Comparison of ENCODE assay signal across 21 cellular contexts in the genomic region with DNA sequence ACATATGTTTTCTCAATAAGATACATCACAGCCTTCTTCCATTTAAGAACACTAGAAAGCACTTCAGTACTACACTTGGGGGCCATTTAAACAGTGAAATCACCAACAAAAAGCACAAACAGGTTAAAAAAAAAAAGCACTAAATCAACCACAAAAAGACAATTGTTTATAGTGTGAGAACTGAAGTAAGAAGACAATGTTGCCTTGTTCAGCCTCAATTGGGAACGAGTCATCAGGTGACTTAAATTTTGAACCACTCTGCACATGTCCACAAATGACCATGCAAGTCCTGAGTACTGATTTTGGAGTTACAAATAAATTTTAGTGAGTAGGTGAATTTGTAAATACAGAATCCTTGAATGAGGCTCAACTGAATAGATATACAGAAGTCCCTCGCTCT. TPM values are rescaled to one million over a fixed set of nuclear protein-coding genes. Genes with fewer than 3 reads are reported as not detected.
A peak's percentile ranks its signal among the peaks of the same experiment; 100 is the strongest.
DNase-seq lines count a peak whose midpoint lies in the region; ATAC-seq and TF ChIP-seq lines count a peak whose summit lies in the region.
"Had no signal": no experiment of that assay in that cellular context is flagged by ENCODE, and none has a peak within 500 bp of the region (broad histone marks: within the 10 kb centered on the region; RNA-seq: fewer than 3 reads in every experiment).

No MANE protein-coding gene starts in this region.

- no peaks in the 10 kb centered on the region for H3K9me3 ChIP-seq in psoas muscle
- H3K9me3 ChIP-seq: SK-N-SH had no signal

- no peaks in the 10 kb centered on the region for H3K36me3 ChIP-seq in psoas muscle (ENCODE audit: insufficient read depth in 1 of 2, low read depth in 1 of 2)

- DNase-seq in LHCN-M2 (ENCODE audit: low read depth) (peak; percentile 5), dorsolateral prefrontal cortex (no peak), medulla oblongata (ENCODE audit: extremely low spot score) (peak; percentile 34), psoas muscle (no peak), occipital lobe (lab: John Stamatoyannopoulos, UW) (no peak), amniotic stem cell (lab: John Stamatoyannopoulos, UW) (no peak)
- no peak for DNase-seq in central memory CD4-positive, alpha-beta T cell
- DNase-seq: AML-193, GDM1, Kasumi-1, NCI-H1092, NCI-H1436, NCI-H2029, NCI-H2227 treated with DMSO at 0.1 percent for 48 hours, NCI-H510A treated with DMSO at 0.1 percent for 48 hours, NCI-H748 treated with DMSO at 0.1 percent for 48 hours, PC-9, RPMI8226, SHP77, SK-N-SH had no signal

- H3K4me1 ChIP-seq in psoas muscle, result no peaks in the 10 kb centered on the region

- intact Hi-C loops in dorsolateral prefrontal cortex (cut with DNase I), result no loop called here
- intact Hi-C loops in psoas muscle (cut with DNase I), result no loop called here

- no peaks in the 10 kb centered on the region for H3K27me3 ChIP-seq in dorsolateral prefrontal cortex
- no peaks in the 10 kb centered on the region for H3K27me3 ChIP-seq in psoas muscle (ENCODE audit: insufficient read depth in 3 of 3, low read length in 2 of 3)

- H3K4me3 ChIP-seq in dorsolateral prefrontal cortex (no peak overlapping the region), psoas muscle (no peak overlapping the region)
- H3K4me3 ChIP-seq: PC-9 had no signal

- 83 to 88% (median 84%) methylated on average over 2 of the region's 2 CpGs for WGBS in psoas muscle, 3 donors

- TF ChIP-seq CTCF in dorsolateral prefrontal cortex (IDR thresholded peaks at IDR 0.05 in 54 of 56, conservative IDR thresholded peaks at IDR 0.05 in 2 of 56; ENCODE audit: low read depth in 1 of 56, partially characterized antibody in 56 of 56) (no peak), psoas muscle (IDR thresholded peaks at IDR 0.05) (no peak)

- H3K27ac ChIP-seq in dorsolateral prefrontal cortex, result peak overlapping the region in 47 of 59 donors; percentile 3 to 80 (median 50)
- H3K27ac ChIP-seq in psoas muscle, result no peak overlapping the region
- H3K27ac ChIP-seq: PC-9 had no signal

- no peak for ATAC-seq in psoas muscle

RNA-seq across cellular contexts. Expression of gene HNRNPA0, which starts 37.2 kb away (rescaled TPM):
- 10.1 and 12.7 TPM in 2 replicates for total RNA-seq in LHCN-M2 (2014; rRNA removed)
- polyA plus RNA-seq in LHCN-M2 (2012), result 23.2 TPM
- 10 to 100 TPM; 18.9 to 34.2 (median 26.7) TPM for total RNA-seq in dorsolateral prefrontal cortex
- 10 to 100 TPM; 11.5 to 19.2 (median 17.6) TPM for total RNA-seq in psoas muscle
- 10 to 100 TPM; 12.2 to 13.3 (median 13.1) TPM for polyA plus RNA-seq in psoas muscle
- 53.7 TPM for total RNA-seq in occipital lobe

RNA-seq across cellular contexts. Expression of gene KLHL3, which starts 55.5 kb away (rescaled TPM):
- total RNA-seq in LHCN-M2 (2014; rRNA removed), result 0.19 and 0.34 TPM in 2 replicates
- 0.11 TPM for polyA plus RNA-seq in LHCN-M2 (2012)
- total RNA-seq in dorsolateral prefrontal cortex, result 10 to 100 TPM; 31.4 to 71.8 (median 48.9) TPM
- 1 to 10 TPM in 3 of 4 donors, under 1 TPM in 1; 0.86 to 4.3 (median 2.6) TPM for total RNA-seq in psoas muscle
- polyA plus RNA-seq in psoas muscle, result 1 to 10 TPM in 1 of 3 donors, under 1 TPM in 2; 0.69 to 1.9 (median 0.79) TPM
- 8.7 TPM for total RNA-seq in occipital lobe
- polyA plus RNA-seq: CD14-positive monocyte had no signal

Comparison
In these comparisons a context has a peak if more than half of its experiments do, and no peak if none do; other contexts are left out.
1. DNase-seq: peak in LHCN-M2 (single experiment) and medulla oblongata (single experiment); none in dorsolateral prefrontal cortex (0 of 10), psoas muscle (0 of 2), central memory CD4-positive, alpha-beta T cell (single experiment), occipital lobe (single experiment) and amniotic stem cell (single experiment).